Comparison of ENCODE assay signal across 8 cellular contexts in genomic region chr19:43524922-43525835, GRCh38. TPM values are rescaled to one million over a fixed set of nuclear protein-coding genes. Genes with fewer than 3 reads are reported as not detected.
DNase-seq lines count a peak whose midpoint lies in the region; ATAC-seq, FAIRE-seq and TF ChIP-seq lines count a peak whose summit lies in the region.

No MANE protein-coding gene starts in this region.

- peak overlapping the region; percentile 87 for H3K4me3 Mint-ChIP-seq in natural killer cell treated with Interleukin-12 subunit alpha and Interleukin-12 subunit beta and Interleukin-15 and Interleukin-18, amount 100 ng/mL, for 72 hours

- H3K4me1 Mint-ChIP-seq in natural killer cell treated with Interleukin-12 subunit alpha and Interleukin-12 subunit beta and Interleukin-15 and Interleukin-18, amount 100 ng/mL, for 72 hours (ENCODE audit: low read depth in 2 of 2), result peaks cover 13 to 21% of the 10 kb centered on the region in 2 donors

- ATAC-seq in natural killer cell treated with Interleukin-12 subunit alpha and Interleukin-12 subunit beta and Interleukin-15 and Interleukin-18, amount 100 ng/mL, for 72 hours, result peak; percentile 53 to 74

- H3K27ac Mint-ChIP-seq in natural killer cell treated with Interleukin-12 subunit alpha and Interleukin-12 subunit beta and Interleukin-15 and Interleukin-18, amount 100 ng/mL, for 72 hours, result peak overlapping the region; percentile 78 to 89

- H3K9me3 Mint-ChIP-seq in natural killer cell treated with Interleukin-12 subunit alpha and Interleukin-12 subunit beta and Interleukin-15 and Interleukin-18, amount 100 ng/mL, for 72 hours, result no peaks in the 10 kb centered on the region

- FAIRE-seq in urothelium cell line (lab: Jason Lieb, UNC), result no peak

- H3K4me3 ChIP-seq in GM08714 (ENCODE audit: low read length), result peak overlapping the region; percentile 93; the same call in 1 of the 2 replicates
- peak overlapping the region; percentile 81 for H3K4me3 ChIP-seq in Jurkat, Clone E6-1 (ENCODE audit: low read length)
- H3K4me3 ChIP-seq in fibroblast of pulmonary artery (replicated peaks; ENCODE audit: low read depth, low read length), result peak overlapping the region; percentile 86

- no peaks in the 10 kb centered on the region for H3K27me3 Mint-ChIP-seq in natural killer cell treated with Interleukin-12 subunit alpha and Interleukin-12 subunit beta and Interleukin-15 and Interleukin-18, amount 100 ng/mL, for 72 hours

- no peak for DNase-seq in Jurkat, Clone E6-1 (ENCODE audit: low read depth, low spot score)
- DNase-seq in activated CD8-positive, alpha-beta memory T cell treated with anti-CD3 and anti-CD28 coated beads, Interleukin-2, amount 50 U/mL, for 4 hours, result peak; percentile 27
- peak; percentile 64 for DNase-seq in fibroblast of pulmonary artery (ENCODE audit: low read depth)
- no peak for DNase-seq in natural killer cell treated with Interleukin-12 subunit alpha and Interleukin-12 subunit beta and Interleukin-15 and Interleukin-18, amount 100 ng/mL, for 72 hours (ENCODE audit: low spot score)
- DNase-seq in urothelium cell line (ENCODE audit: low spot score), result peak; percentile 71
- DNase-seq in NCI-H2227 treated with DMSO at 0.1 percent for 48 hours (lab: John Stamatoyannopoulos, UW), result no peak
- DNase-seq in NCI-H345 treated with DMSO at 0.1 percent for 48 hours (lab: John Stamatoyannopoulos, UW; ENCODE audit: unreplicated experiment), result no peak

- H3K36me3 Mint-ChIP-seq in natural killer cell treated with Interleukin-12 subunit alpha and Interleukin-12 subunit beta and Interleukin-15 and Interleukin-18, amount 100 ng/mL, for 72 hours, result no peaks in the 10 kb centered on the region

- TF ChIP-seq CTCF in fibroblast of pulmonary artery (IDR thresholded peaks at IDR 0.05; ENCODE audit: low read length, missing control alignments), result no peak

RNA-seq across cellular contexts. Expression of gene ETHE1, which starts 1.8 kb away (rescaled TPM):
- 64.1 TPM for polyA plus RNA-seq in Jurkat, Clone E6-1 (2012; ENCODE audit: insufficient read depth, insufficient read length)
- 10 to 100 TPM; 41.7 to 70.4 TPM for total RNA-seq in natural killer cell treated with Interleukin-12 subunit alpha and Interleukin-12 subunit beta and Interleukin-15 and Interleukin-18, amount 100 ng/mL, for 72 hours

RNA-seq across cellular contexts. Expression of gene ZNF575, which starts 7.8 kb away (rescaled TPM):
- 8.7 TPM for polyA plus RNA-seq in Jurkat, Clone E6-1 (2012; ENCODE audit: insufficient read depth, insufficient read length)
- total RNA-seq in natural killer cell treated with Interleukin-12 subunit alpha and Interleukin-12 subunit beta and Interleukin-15 and Interleukin-18, amount 100 ng/mL, for 72 hours, result 1 to 10 TPM; 1.4 to 1.9 TPM

RNA-seq across cellular contexts. Expression of gene PHLDB3, which starts 20.6 kb away (rescaled TPM):
- polyA plus RNA-seq in Jurkat, Clone E6-1 (2012; ENCODE audit: insufficient read depth, insufficient read length), result 15.7 TPM
- 10 to 100 TPM; 10.5 to 18.7 TPM for total RNA-seq in natural killer cell treated with Interleukin-12 subunit alpha and Interleukin-12 subunit beta and Interleukin-15 and Interleukin-18, amount 100 ng/mL, for 72 hours

RNA-seq across cellular contexts. Expression of gene XRCC1, which starts 50.1 kb away (rescaled TPM):
- 89.6 TPM for polyA plus RNA-seq in Jurkat, Clone E6-1 (2012; ENCODE audit: insufficient read depth, insufficient read length)
- total RNA-seq in natural killer cell treated with Interleukin-12 subunit alpha and Interleukin-12 subunit beta and Interleukin-15 and Interleukin-18, amount 100 ng/mL, for 72 hours, result 10 to 100 TPM; 29.9 to 47.0 TPM

RNA-seq across cellular contexts. Expression of gene PINLYP, which starts 50.4 kb away (rescaled TPM):
- polyA plus RNA-seq in Jurkat, Clone E6-1 (2012; ENCODE audit: insufficient read depth, insufficient read length), result not detected
- total RNA-seq in natural killer cell treated with Interleukin-12 subunit alpha and Interleukin-12 subunit beta and Interleukin-15 and Interleukin-18, amount 100 ng/mL, for 72 hours, result 1 to 10 TPM; 2.7 to 6.2 TPM

Comparison
In these comparisons a context has a peak if more than half of its experiments do, and no peak if none do; other contexts are left out.
1. DNase-seq: peak in activated CD8-positive, alpha-beta memory T cell treated with anti-CD3 and anti-CD28 coated beads, Interleukin-2, amount 50 U/mL, for 4 hours (single experiment), fibroblast of pulmonary artery (single experiment) and urothelium cell line (single experiment); none in Jurkat, Clone E6-1 (single experiment), natural killer cell treated with Interleukin-12 subunit alpha and Interleukin-12 subunit beta and Interleukin-15 and Interleukin-18, amount 100 ng/mL, for 72 hours (single experiment), NCI-H2227 treated with DMSO at 0.1 percent for 48 hours (single experiment) and NCI-H345 treated with DMSO at 0.1 percent for 48 hours (single experiment).
2. Peak in every context shown above with its lines, with median percentiles within 50 percentile points of each other: H3K4me3 ChIP-seq.